In the genomic region with DNA sequence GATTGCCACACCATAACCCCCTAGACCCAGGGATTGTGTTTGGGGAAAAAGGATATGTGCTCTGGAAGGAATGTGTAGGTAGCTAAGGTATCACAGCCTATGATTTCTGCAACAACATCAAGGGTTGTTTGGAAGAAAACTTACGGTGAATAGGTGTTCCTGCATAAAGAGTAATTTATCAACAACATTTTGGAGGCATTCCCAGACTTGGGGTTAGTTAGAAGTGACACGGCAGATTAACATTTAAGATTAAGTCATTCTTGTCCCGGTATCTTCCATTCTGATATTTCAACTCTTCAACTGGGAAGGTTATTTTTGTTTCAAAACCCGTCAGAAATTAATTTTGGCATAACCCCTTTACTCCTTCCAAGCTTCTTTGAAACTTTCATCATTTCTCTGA, we compare ENCODE assay signal across 2 cellular contexts.
TF ChIP-seq lines count a peak whose summit lies in the region.

No MANE protein-coding gene starts in this region.

TF ChIP-seq in SK-N-SH, 30 proteins besides CTCF, POLR2A, EP300 and RAD21 (continued from another document and continues in another):
- TF ChIP-seq REST (IDR thresholded peaks at IDR 0.05; ENCODE audit: low read depth, low read length) (no peak), NRF1 (IDR thresholded peaks at IDR 0.05; ENCODE audit: low read depth, low read length) (no peak), SMC3 (IDR thresholded peaks at IDR 0.05; ENCODE audit: low read depth, low read length) (no peak), CHD2 (IDR thresholded peaks at IDR 0.05; ENCODE audit: low read length, partially characterized antibody) (no peak), USF1 (IDR thresholded peaks at IDR 0.05; ENCODE audit: borderline replicate concordance, low read depth) (no peak), FOSL2 (IDR thresholded peaks at IDR 0.05; ENCODE audit: borderline replicate concordance, low read depth) (0 out of 2 replicates have a peak, but pooled peaks have one; percentile 11), MXI1 (IDR thresholded peaks at IDR 0.05; ENCODE audit: low read depth, low read length) (no peak), RXRA (IDR thresholded peaks at IDR 0.05; ENCODE audit: borderline replicate concordance, low read depth) (no peak), JUND (IDR thresholded peaks at IDR 0.05) (peak; percentile 28; the same call in 1 of the 2 replicates), TCF12 (IDR thresholded peaks at IDR 0.05) (no peak; the same call in 1 of the 2 replicates), FOXJ3 (CRISPR knock-in tag; IDR thresholded peaks at IDR 0.05) (no peak), MEF2A (IDR thresholded peaks at IDR 0.05; ENCODE audit: borderline replicate concordance, low read depth) (no peak), NFIC (IDR thresholded peaks at IDR 0.05; ENCODE audit: borderline replicate concordance) (peak; percentile 32; the same call in 1 of the 2 replicates), ELF1 (IDR thresholded peaks at IDR 0.05) (no peak), SIN3A (IDR thresholded peaks at IDR 0.05; ENCODE audit: borderline replicate concordance, low read depth, low read length) (no peak), USF2 (IDR thresholded peaks at IDR 0.05; ENCODE audit: borderline replicate concordance, low read depth, low read length) (no peak)
- TF ChIP-seq, protein P1, sequence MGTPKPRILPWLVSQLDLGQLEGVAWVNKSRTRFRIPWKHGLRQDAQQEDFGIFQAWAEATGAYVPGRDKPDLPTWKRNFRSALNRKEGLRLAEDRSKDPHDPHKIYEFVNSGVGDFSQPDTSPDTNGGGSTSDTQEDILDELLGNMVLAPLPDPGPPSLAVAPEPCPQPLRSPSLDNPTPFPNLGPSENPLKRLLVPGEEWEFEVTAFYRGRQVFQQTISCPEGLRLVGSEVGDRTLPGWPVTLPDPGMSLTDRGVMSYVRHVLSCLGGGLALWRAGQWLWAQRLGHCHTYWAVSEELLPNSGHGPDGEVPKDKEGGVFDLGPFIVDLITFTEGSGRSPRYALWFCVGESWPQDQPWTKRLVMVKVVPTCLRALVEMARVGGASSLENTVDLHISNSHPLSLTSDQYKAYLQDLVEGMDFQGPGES (IDR thresholded peaks at IDR 0.05; ENCODE audit: low read depth, low read length), result no peak
- TF ChIP-seq, protein P2, sequence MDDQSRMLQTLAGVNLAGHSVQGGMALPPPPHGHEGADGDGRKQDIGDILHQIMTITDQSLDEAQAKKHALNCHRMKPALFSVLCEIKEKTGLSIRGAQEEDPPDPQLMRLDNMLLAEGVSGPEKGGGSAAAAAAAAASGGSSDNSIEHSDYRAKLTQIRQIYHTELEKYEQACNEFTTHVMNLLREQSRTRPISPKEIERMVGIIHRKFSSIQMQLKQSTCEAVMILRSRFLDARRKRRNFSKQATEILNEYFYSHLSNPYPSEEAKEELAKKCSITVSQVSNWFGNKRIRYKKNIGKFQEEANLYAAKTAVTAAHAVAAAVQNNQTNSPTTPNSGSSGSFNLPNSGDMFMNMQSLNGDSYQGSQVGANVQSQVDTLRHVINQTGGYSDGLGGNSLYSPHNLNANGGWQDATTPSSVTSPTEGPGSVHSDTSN (IDR thresholded peaks at IDR 0.05), result peak; percentile 66
- TF ChIP-seq, protein P3, sequence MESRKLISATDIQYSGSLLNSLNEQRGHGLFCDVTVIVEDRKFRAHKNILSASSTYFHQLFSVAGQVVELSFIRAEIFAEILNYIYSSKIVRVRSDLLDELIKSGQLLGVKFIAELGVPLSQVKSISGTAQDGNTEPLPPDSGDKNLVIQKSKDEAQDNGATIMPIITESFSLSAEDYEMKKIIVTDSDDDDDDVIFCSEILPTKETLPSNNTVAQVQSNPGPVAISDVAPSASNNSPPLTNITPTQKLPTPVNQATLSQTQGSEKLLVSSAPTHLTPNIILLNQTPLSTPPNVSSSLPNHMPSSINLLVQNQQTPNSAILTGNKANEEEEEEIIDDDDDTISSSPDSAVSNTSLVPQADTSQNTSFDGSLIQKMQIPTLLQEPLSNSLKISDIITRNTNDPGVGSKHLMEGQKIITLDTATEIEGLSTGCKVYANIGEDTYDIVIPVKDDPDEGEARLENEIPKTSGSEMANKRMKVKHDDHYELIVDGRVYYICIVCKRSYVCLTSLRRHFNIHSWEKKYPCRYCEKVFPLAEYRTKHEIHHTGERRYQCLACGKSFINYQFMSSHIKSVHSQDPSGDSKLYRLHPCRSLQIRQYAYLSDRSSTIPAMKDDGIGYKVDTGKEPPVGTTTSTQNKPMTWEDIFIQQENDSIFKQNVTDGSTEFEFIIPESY (IDR thresholded peaks at IDR 0.05; ENCODE audit: borderline replicate concordance, low read depth), result no peak

TF ChIP-seq in SK-N-SH treated with all-trans-retinoic acid at 6 μM for 48 hours, 23 proteins besides CTCF, POLR2A, EP300 and RAD21 (continued from another document):
- TF ChIP-seq ISL1 (CRISPR knock-in tag; IDR thresholded peaks at IDR 0.05), result no peak
- TF ChIP-seq, protein P4, sequence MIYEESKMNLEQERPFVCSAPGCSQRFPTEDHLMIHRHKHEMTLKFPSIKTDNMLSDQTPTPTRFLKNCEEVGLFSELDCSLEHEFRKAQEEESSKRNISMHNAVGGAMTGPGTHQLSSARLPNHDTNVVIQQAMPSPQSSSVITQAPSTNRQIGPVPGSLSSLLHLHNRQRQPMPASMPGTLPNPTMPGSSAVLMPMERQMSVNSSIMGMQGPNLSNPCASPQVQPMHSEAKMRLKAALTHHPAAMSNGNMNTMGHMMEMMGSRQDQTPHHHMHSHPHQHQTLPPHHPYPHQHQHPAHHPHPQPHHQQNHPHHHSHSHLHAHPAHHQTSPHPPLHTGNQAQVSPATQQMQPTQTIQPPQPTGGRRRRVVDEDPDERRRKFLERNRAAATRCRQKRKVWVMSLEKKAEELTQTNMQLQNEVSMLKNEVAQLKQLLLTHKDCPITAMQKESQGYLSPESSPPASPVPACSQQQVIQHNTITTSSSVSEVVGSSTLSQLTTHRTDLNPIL (CRISPR knock-in tag; IDR thresholded peaks at IDR 0.05; ENCODE audit: low read depth), result no peak
